Comparison of ENCODE assay signal across 14 cellular contexts in the genomic region with DNA sequence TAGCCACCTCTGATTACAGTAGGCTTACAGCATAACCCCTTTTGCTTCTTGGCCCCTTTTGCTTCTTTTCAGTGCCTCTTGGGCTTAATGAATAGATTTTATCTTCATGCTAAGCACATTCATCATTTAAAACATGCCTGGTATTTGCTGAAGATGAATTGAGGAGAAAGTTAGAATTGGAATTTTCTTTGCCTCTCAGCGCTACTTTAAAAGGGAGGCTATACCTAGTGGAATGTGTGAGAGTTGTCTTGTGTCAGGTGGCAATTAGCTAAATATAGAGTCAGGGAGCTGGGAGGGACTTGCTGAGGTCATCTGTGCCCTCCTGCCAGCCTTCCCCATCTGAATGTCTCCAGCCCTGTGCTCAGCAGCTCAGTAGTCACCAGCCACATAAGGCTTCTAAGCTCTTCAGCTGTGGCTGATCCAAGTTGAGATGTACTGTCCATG.
DNase-seq lines count a peak whose midpoint lies in the region; ATAC-seq and TF ChIP-seq lines count a peak whose summit lies in the region.
"Had no signal": no experiment of that assay in that cellular context is flagged by ENCODE, and none has a peak within 500 bp of the region (broad histone marks: within the 10 kb centered on the region; RNA-seq: fewer than 3 reads in every experiment).

No MANE protein-coding gene starts in this region.

- intact Hi-C loops in left lung (cut with DNase I) (loop anchor here in 1 of 2 donors (10.0 kb wide), 1 partner anchor 124 kb away; no protein-coding TSS in a partner anchor), stomach (cut with DNase I; ENCODE audit: low total_unique reads) (no loop called here)

- ATAC-seq in left lung = peak; percentile 89
- ATAC-seq: foreskin keratinocyte had no signal

- 71 to 95% (median 87%) methylated on average over 1 of the region's 1 CpG for WGBS in stomach, 5 donors

- no peak overlapping the region for H3K27ac ChIP-seq in left lung
- H3K27ac ChIP-seq in stomach smooth muscle (ENCODE audit: low read length) = peak overlapping the region; percentile 55
- peak overlapping the region in 1 of 5 donors; percentile 55 for H3K27ac ChIP-seq in stomach
- H3K27ac ChIP-seq: foreskin keratinocyte had no signal

- H3K4me3 ChIP-seq in left lung (no peak overlapping the region), stomach smooth muscle (ENCODE audit: low read length in 2 of 2) (no peak overlapping the region), stomach (no peak overlapping the region)
- H3K4me3 ChIP-seq: skin epidermis had no signal

- H3K9me3 ChIP-seq in left lung (no peaks in the 10 kb centered on the region), stomach smooth muscle (ENCODE audit: control insufficient read depth in 2 of 2, low read length in 2 of 2) (no peaks in the 10 kb centered on the region), stomach (no peaks in the 10 kb centered on the region)

- peak; percentile 50 for DNase-seq in LHCN-M2 (ENCODE audit: low read depth)
- DNase-seq in cerebellum (ENCODE audit: low spot score) = peak; percentile 86
- DNase-seq in left lung = peak in 1 of 2 donors; percentile 44
- no peak for DNase-seq in stimulated activated CD4-positive, alpha-beta T cell treated with anti-CD3 and anti-CD28 coated beads, Interleukin-12 subunit alpha, Interleukin-12 subunit beta, amount 100 ng/mL, for 4 hours
- DNase-seq in NCI-H2029 treated with DMSO at 0.1 percent for 48 hours (lab: John Stamatoyannopoulos, UW) = no peak
- DNase-seq in stomach = no peak
- DNase-seq in NCI-H146 treated with DMSO at 0.1 percent for 48 hours (lab: John Stamatoyannopoulos, UW; ENCODE audit: unreplicated experiment) = no peak
- DNase-seq: activated effector memory CD4-positive, alpha-beta T cell treated with anti-CD3 and anti-CD28 coated beads, Interleukin-2, amount 50 U/mL, for 16 hours; cortex of kidney; foreskin keratinocyte; NCI-H446 treated with DMSO at 0.1 percent for 48 hours; SHP77 had no signal

- no peak for TF ChIP-seq CTCF in left lung (IDR thresholded peaks at IDR 0.05)
- no peak for TF ChIP-seq CTCF in stomach (IDR thresholded peaks at IDR 0.05)

- H3K36me3 ChIP-seq in left lung (no peaks in the 10 kb centered on the region), stomach smooth muscle (ENCODE audit: control insufficient read depth in 2 of 2, insufficient read depth in 2 of 2, low read length in 2 of 2) (peaks cover 5 to 8% of the 10 kb centered on the region in 2 donors), stomach (peaks cover 0 to 16% (median 3%) of the 10 kb centered on the region in 4 donors)

- peak in 1 of 4 donors; percentile 20 for TF ChIP-seq POLR2A in stomach (IDR thresholded peaks at IDR 0.05)

- TF ChIP-seq EP300 in stomach (IDR thresholded peaks at IDR 0.05) = no peak

- H3K4me1 ChIP-seq in left lung (peaks cover 0 to 6% of the 10 kb centered on the region in 2 donors), stomach smooth muscle (ENCODE audit: control insufficient read depth, insufficient read depth, low read length) (peaks cover 21% of the 10 kb centered on the region), stomach (peaks cover 0 to 14% (median 7%) of the 10 kb centered on the region in 4 donors)

- no peaks in the 10 kb centered on the region for H3K27me3 ChIP-seq in left lung
- H3K27me3 ChIP-seq in stomach smooth muscle (ENCODE audit: control insufficient read depth in 1 of 2, insufficient read depth in 2 of 2, low read length in 2 of 2) = no peaks in the 10 kb centered on the region
- no peaks in the 10 kb centered on the region for H3K27me3 ChIP-seq in stomach
- H3K27me3 ChIP-seq: foreskin keratinocyte had no signal

- H3K9ac ChIP-seq in stomach smooth muscle (ENCODE audit: low read length in 2 of 2) = no peak overlapping the region

Comparison
In these comparisons a context has a peak if more than half of its experiments do, and no peak if none do; other contexts are left out.
1. DNase-seq: peak in LHCN-M2 (single experiment) and cerebellum (single experiment); none in stimulated activated CD4-positive, alpha-beta T cell treated with anti-CD3 and anti-CD28 coated beads, Interleukin-12 subunit alpha, Interleukin-12 subunit beta, amount 100 ng/mL, for 4 hours (single experiment), NCI-H2029 treated with DMSO at 0.1 percent for 48 hours (single experiment), stomach (single experiment) and NCI-H146 treated with DMSO at 0.1 percent for 48 hours (single experiment).